In genomic region chr20:49984426-49985153, GRCh38 we compare ENCODE assay signal across 11 cellular contexts. TPM values are rescaled to one million over a fixed set of nuclear protein-coding genes. Genes with fewer than 3 reads are reported as not detected.
DNase-seq lines count a peak whose midpoint lies in the region; ATAC-seq and TF ChIP-seq lines count a peak whose summit lies in the region.
"Had no signal": no experiment of that assay in that cellular context is flagged by ENCODE, and none has a peak within 500 bp of the region (broad histone marks: within the 10 kb centered on the region; RNA-seq: fewer than 3 reads in every experiment).

No MANE protein-coding gene starts in this region.

- no peak for TF ChIP-seq POLR2A in uterus (IDR thresholded peaks at IDR 0.05)

- H3K27me3 ChIP-seq in heart right ventricle, result peaks cover 0 to 10% (median 0%) of the 10 kb centered on the region in 7 donors
- H3K27me3 ChIP-seq in duodenal mucosa (ENCODE audit: control insufficient read depth in 1 of 2, insufficient read depth in 2 of 2, low read length in 2 of 2), result peaks cover 0 to 17% of the 10 kb centered on the region in 2 donors
- H3K27me3 ChIP-seq in mucosa of stomach (ENCODE audit: control insufficient read depth, insufficient read depth, low read length), result peaks cover 4% of the 10 kb centered on the region
- H3K27me3 ChIP-seq in uterus, result no peaks in the 10 kb centered on the region

- no peak for ATAC-seq in heart right ventricle
- ATAC-seq in left cardiac atrium, result no peak
- ATAC-seq: foreskin keratinocyte had no signal

- H3K9ac ChIP-seq in duodenal mucosa (ENCODE audit: low read depth in 1 of 2, low read length in 2 of 2) (peak overlapping the region; percentile 18 to 33), mucosa of stomach (ENCODE audit: low read length) (peak overlapping the region; percentile 31)

- TF ChIP-seq CTCF in heart right ventricle (IDR thresholded peaks at IDR 0.05) (no peak), uterus (IDR thresholded peaks at IDR 0.05) (no peak)

- DNase-seq in heart right ventricle (no peak), left cardiac atrium (no peak), uterus (no peak), NCI-H146 treated with DMSO at 0.1 percent for 48 hours (lab: John Stamatoyannopoulos, UW; ENCODE audit: unreplicated experiment) (no peak), dedifferentiated amniotic fluid mesenchymal stem cell (ENCODE audit: extremely low spot score) (no peak), RKO (ENCODE audit: low spot score) (no peak)
- DNase-seq: activated naive CD8-positive, alpha-beta T cell treated with anti-CD3 and anti-CD28 coated beads, Interleukin-2, amount 10 ng/mL, durations not matched to agents 7 days and 5 days; foreskin keratinocyte; NCI-H1105 treated with DMSO at 0.1 percent for 48 hours had no signal

- intact Hi-C loops in heart right ventricle (cut with DNase I), result loop anchor here in 6 of 10 donors (5.0 kb wide), 2 partner anchors 183 to 188 kb away; no protein-coding TSS in a partner anchor
- intact Hi-C loops in left cardiac atrium (cut with DNase I), result loop anchor here in 1 of 2 donors (10.0 kb wide), 1 partner anchor 190 kb away; no protein-coding TSS in a partner anchor
- intact Hi-C loops in uterus (cut with DNase I; ENCODE audit: low total_unique reads), result loop anchor here (5.0 to 10.0 kb wide), 2 partner anchors 88 to 190 kb away; no protein-coding TSS in a partner anchor

- peak overlapping the region in 7 of 10 donors; percentile 67 to 88 (median 81) for H3K27ac ChIP-seq in heart right ventricle
- no peak overlapping the region for H3K27ac ChIP-seq in duodenal mucosa (ENCODE audit: low read depth, low read length)
- peak overlapping the region; percentile 6 to 74 for H3K27ac ChIP-seq in uterus
- H3K27ac ChIP-seq: foreskin keratinocyte had no signal

- H3K36me3 ChIP-seq in heart right ventricle (peaks cover 0 to 46% (median 0%) of the 10 kb centered on the region in 9 donors), duodenal mucosa (ENCODE audit: control insufficient read depth in 1 of 2, insufficient read depth in 2 of 2, low read length in 2 of 2) (no peaks in the 10 kb centered on the region), mucosa of stomach (ENCODE audit: control insufficient read depth, insufficient read depth, low read length) (no peaks in the 10 kb centered on the region), uterus (no peaks in the 10 kb centered on the region)

- H3K9me3 ChIP-seq in heart right ventricle (no peaks in the 10 kb centered on the region), duodenal mucosa (ENCODE audit: control insufficient read depth in 1 of 2, low read length in 2 of 2) (no peaks in the 10 kb centered on the region), mucosa of stomach (ENCODE audit: control insufficient read depth, low read length) (no peaks in the 10 kb centered on the region), uterus (no peaks in the 10 kb centered on the region)

- peak overlapping the region; percentile 3 to 75 (median 63) for H3K4me3 ChIP-seq in heart right ventricle
- peak overlapping the region in 1 of 2 donors; percentile 63 for H3K4me3 ChIP-seq in duodenal mucosa (ENCODE audit: low read depth in 1 of 2, low read length in 2 of 2)
- H3K4me3 ChIP-seq in mucosa of stomach (ENCODE audit: low read length), result no peak overlapping the region
- H3K4me3 ChIP-seq in uterus, result peak overlapping the region in 1 of 2 donors; percentile 7

- 65 to 69% methylated on average over 13 of the region's 13 CpGs for WGBS in heart right ventricle, 2 donors

- H3K4me1 ChIP-seq in heart right ventricle (peaks cover 23 to 79% (median 68%) of the 10 kb centered on the region in 9 donors), duodenal mucosa (ENCODE audit: control insufficient read depth in 1 of 2, insufficient read depth in 2 of 2, low read length in 2 of 2) (peaks cover 26 to 31% of the 10 kb centered on the region in 2 donors), mucosa of stomach (ENCODE audit: control insufficient read depth, insufficient read depth, low read length) (peaks cover 17% of the 10 kb centered on the region), uterus (peaks cover 0 to 20% of the 10 kb centered on the region in 2 donors)
- H3K4me1 ChIP-seq: foreskin keratinocyte had no signal

RNA-seq across cellular contexts. Expression of gene SNAI1, which starts 1.8 kb away (rescaled TPM):
- total RNA-seq in heart right ventricle, result 1 to 10 TPM in 8 of 10 donors, under 1 TPM in 2; 0.59 to 7.6 (median 2.8) TPM
- polyA plus RNA-seq in heart right ventricle, result 1 to 10 TPM; 1.8 to 3.2 TPM
- 1 to 10 TPM; 2.7 to 8.5 TPM for total RNA-seq in left cardiac atrium
- total RNA-seq in uterus, result 10 to 100 TPM in 1 of 4 donors, 1 to 10 TPM in 3; 1.0 to 15.4 (median 4.5) TPM

RNA-seq across cellular contexts. Expression of gene RNF114, which starts 48.4 kb away (rescaled TPM):
- total RNA-seq in heart right ventricle, result 10 to 100 TPM; 41.5 to 60.3 (median 52.1) TPM
- 10 to 100 TPM; 45.0 to 49.5 TPM for polyA plus RNA-seq in heart right ventricle
- 10 to 100 TPM; 44.5 to 48.7 TPM for total RNA-seq in left cardiac atrium
- total RNA-seq in uterus, result 100 to 1,000 TPM in 2 of 4 donors, 10 to 100 TPM in 2; 37.6 to 118 (median 88.0) TPM
